19 cellular contexts compared by ENCODE assay signal in the genomic region with DNA sequence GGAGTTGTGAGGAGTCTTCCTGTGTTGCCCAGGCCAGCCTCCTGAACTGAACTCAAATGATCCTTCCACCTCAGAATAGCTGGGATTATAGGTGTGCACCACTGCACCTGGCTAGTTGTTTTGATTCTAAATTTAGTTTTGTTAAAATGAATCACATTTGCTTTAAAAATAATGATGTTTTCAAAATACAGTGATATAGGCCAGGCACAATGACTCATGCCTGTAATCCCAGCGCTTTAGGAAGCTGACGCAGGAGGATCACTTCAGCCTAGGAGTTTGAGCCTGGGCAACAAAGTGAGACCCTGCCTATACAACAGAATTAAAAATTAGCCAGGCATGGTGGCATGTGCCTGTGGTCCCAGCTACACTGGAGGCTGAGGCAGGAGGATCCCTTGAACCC. TPM values are rescaled to one million over a fixed set of nuclear protein-coding genes. Genes with fewer than 3 reads are reported as not detected.
DNase-seq lines count a peak whose midpoint lies in the region; ATAC-seq and TF ChIP-seq lines count a peak whose summit lies in the region.
"Had no signal": no experiment of that assay in that cellular context is flagged by ENCODE, and none has a peak within 500 bp of the region (broad histone marks: within the 10 kb centered on the region; RNA-seq: fewer than 3 reads in every experiment).

No MANE protein-coding gene starts in this region.

- ATAC-seq in stimulated activated effector memory CD8-positive, alpha-beta T cell treated with anti-CD3 and anti-CD28 coated beads, Interleukin-12 subunit alpha, Interleukin-12 subunit beta, amount 100 ng/mL, for 72 hours, result no peak
- ATAC-seq in HG02588 (IDR thresholded peaks at IDR 0.05; ENCODE audit: unreplicated experiment), result no peak
- ATAC-seq: CD8-positive, alpha-beta T cell; GM23338; HCT116 had no signal

- TF ChIP-seq EP300 in ovary (IDR thresholded peaks at IDR 0.05), result no peak

- no peaks in the 10 kb centered on the region for H3K27me3 Mint-ChIP-seq in activated T-cell treated with anti-CD3 and anti-CD28 coated beads, Interleukin-2, amount 50 U/mL, for 24 hours

- peaks cover 78% of the 10 kb centered on the region for H3K36me3 Mint-ChIP-seq in activated T-cell treated with anti-CD3 and anti-CD28 coated beads, Interleukin-2, amount 50 U/mL, for 24 hours (ENCODE audit: low read depth)
- H3K36me3 Mint-ChIP-seq in stimulated activated effector memory CD8-positive, alpha-beta T cell treated with anti-CD3 and anti-CD28 coated beads, Interleukin-12 subunit alpha, Interleukin-12 subunit beta, amount 100 ng/mL, for 72 hours, result peaks cover 95% of the 10 kb centered on the region

- TF ChIP-seq CTCF in choroid plexus epithelial cell (conservative IDR thresholded peaks at IDR 0.05; ENCODE audit: low read depth, low read length) (no peak), ovary (IDR thresholded peaks at IDR 0.05) (no peak)

- no peaks in the 10 kb centered on the region for H3K9me3 ChIP-seq in ovary
- H3K9me3 ChIP-seq: BLaER1 had no signal

- H3K4me3 Mint-ChIP-seq in activated T-cell treated with anti-CD3 and anti-CD28 coated beads, Interleukin-2, amount 50 U/mL, for 24 hours, result no peak overlapping the region
- no peak overlapping the region for H3K4me3 Mint-ChIP-seq in stimulated activated effector memory CD8-positive, alpha-beta T cell treated with anti-CD3 and anti-CD28 coated beads, Interleukin-12 subunit alpha, Interleukin-12 subunit beta, amount 100 ng/mL, for 72 hours
- H3K4me3 Mint-ChIP-seq: CD8-positive, alpha-beta T cell; GM23338 had no signal

- peaks cover 18% of the 10 kb centered on the region for H3K4me1 Mint-ChIP-seq in activated T-cell treated with anti-CD3 and anti-CD28 coated beads, Interleukin-2, amount 50 U/mL, for 24 hours (ENCODE audit: low read depth)
- peaks cover 14% of the 10 kb centered on the region for H3K4me1 Mint-ChIP-seq in stimulated activated effector memory CD8-positive, alpha-beta T cell treated with anti-CD3 and anti-CD28 coated beads, Interleukin-12 subunit alpha, Interleukin-12 subunit beta, amount 100 ng/mL, for 72 hours
- H3K4me1 Mint-ChIP-seq: GM23338 had no signal

- no peak for TF ChIP-seq POLR2A in ovary (IDR thresholded peaks at IDR 0.05)

- H3K4me3 ChIP-seq in choroid plexus epithelial cell (ENCODE audit: low read depth, low read length), result no peak overlapping the region
- H3K4me3 ChIP-seq in ovary, result no peak overlapping the region
- H3K4me3 ChIP-seq: BLaER1, GM23338 had no signal

- H3K9me3 Mint-ChIP-seq in activated T-cell treated with anti-CD3 and anti-CD28 coated beads, Interleukin-2, amount 50 U/mL, for 24 hours, result no peaks in the 10 kb centered on the region
- no peaks in the 10 kb centered on the region for H3K9me3 Mint-ChIP-seq in stimulated activated effector memory CD8-positive, alpha-beta T cell treated with anti-CD3 and anti-CD28 coated beads, Interleukin-12 subunit alpha, Interleukin-12 subunit beta, amount 100 ng/mL, for 72 hours
- H3K9me3 Mint-ChIP-seq: CD8-positive, alpha-beta T cell; GM23338 had no signal

- H3K36me3 ChIP-seq in ovary, result no peaks in the 10 kb centered on the region

- H3K27ac ChIP-seq in ovary, result no peak overlapping the region
- H3K27ac ChIP-seq: BLaER1 had no signal

- intact Hi-C loops in ovary (cut with DNase I), result no loop called here

- no peaks in the 10 kb centered on the region for H3K4me1 ChIP-seq in ovary (ENCODE audit: insufficient read depth)
- H3K4me1 ChIP-seq: BLaER1 had no signal

- no peak for DNase-seq in activated T-cell treated with anti-CD3 and anti-CD28 coated beads, Interleukin-2, amount 50 U/mL, for 24 hours
- DNase-seq in activated T-cell treated with anti-CD3 and anti-CD28 coated beads for 4 hours (no peak), choroid plexus epithelial cell (ENCODE audit: low read depth) (peak; percentile 19), glomerular endothelial cell (ENCODE audit: extremely low read depth, low read depth, low spot score) (peak; percentile 55), NCI-H510A (lab: John Stamatoyannopoulos, UW) (no peak), ovary (no peak)
- DNase-seq in stimulated activated effector memory CD8-positive, alpha-beta T cell treated with anti-CD3 and anti-CD28 coated beads, Interleukin-12 subunit alpha, Interleukin-12 subunit beta, amount 100 ng/mL, for 72 hours (ENCODE audit: low spot score in 2 of 2), result no peak
- DNase-seq: CD8-positive, alpha-beta T cell; DMS79 treated with DMSO at 0.1 percent for 48 hours; KBM-7; NCI-H1417 treated with DMSO at 0.1 percent for 48 hours; NCI-H1930; NCI-H2171 treated with DMSO at 0.1 percent for 48 hours; NCI-H510A treated with DMSO at 0.1 percent for 48 hours; NCI-H82 had no signal

- peak overlapping the region; percentile 33 for H3K27ac Mint-ChIP-seq in activated T-cell treated with anti-CD3 and anti-CD28 coated beads, Interleukin-2, amount 50 U/mL, for 24 hours
- H3K27ac Mint-ChIP-seq in stimulated activated effector memory CD8-positive, alpha-beta T cell treated with anti-CD3 and anti-CD28 coated beads, Interleukin-12 subunit alpha, Interleukin-12 subunit beta, amount 100 ng/mL, for 72 hours, result peak overlapping the region; percentile 10
- H3K27ac Mint-ChIP-seq: CD8-positive, alpha-beta T cell; GM23338 had no signal

- 43 to 70% (median 53%) methylated on average over 2 of the region's 2 CpGs for WGBS in ovary, 3 donors

- H3K27me3 ChIP-seq in ovary, result no peaks in the 10 kb centered on the region
- H3K27me3 ChIP-seq: BLaER1 had no signal

RNA-seq across cellular contexts. Expression of a gene that starts 24.3 kb away (rescaled TPM):
- total RNA-seq in glomerular endothelial cell (28.4 and 35.1 TPM in 2 replicates), ovary (10 to 100 TPM; 12.9 to 23.6 (median 14.7) TPM)
- polyA plus RNA-seq in ovary, result 10 to 100 TPM; 13.4 to 20.9 TPM

RNA-seq across cellular contexts. Expression of a gene that starts 40.7 kb away (rescaled TPM):
- total RNA-seq in glomerular endothelial cell, result 4.1 and 5.3 TPM in 2 replicates
- 10 to 100 TPM in 5 of 7 donors, 1 to 10 TPM in 2; 6.3 to 17.4 (median 15.0) TPM for total RNA-seq in ovary
- polyA plus RNA-seq in ovary, result 10 to 100 TPM in 1 of 2 donors, 1 to 10 TPM in 1; 5.5 to 10.9 TPM

Comparison
In these comparisons a context has a peak if more than half of its experiments do, and no peak if none do; other contexts are left out.
1. DNase-seq: peak in choroid plexus epithelial cell (single experiment) and glomerular endothelial cell (single experiment); none in activated T-cell treated with anti-CD3 and anti-CD28 coated beads, Interleukin-2, amount 50 U/mL, for 24 hours (single experiment), activated T-cell treated with anti-CD3 and anti-CD28 coated beads for 4 hours (single experiment), stimulated activated effector memory CD8-positive, alpha-beta T cell treated with anti-CD3 and anti-CD28 coated beads, Interleukin-12 subunit alpha, Interleukin-12 subunit beta, amount 100 ng/mL, for 72 hours (0 of 2), NCI-H510A (single experiment) and ovary (0 of 5).